In genomic region chr17:41578971-41579370, GRCh38 we compare ENCODE assay signal across 1 cellular context.
TF ChIP-seq lines count a peak whose summit lies in the region.

No MANE protein-coding gene starts in this region.

TF ChIP-seq in K562, 482 proteins besides CTCF, POLR2A, EP300 and RAD21:
- TF ChIP-seq, protein P1, sequence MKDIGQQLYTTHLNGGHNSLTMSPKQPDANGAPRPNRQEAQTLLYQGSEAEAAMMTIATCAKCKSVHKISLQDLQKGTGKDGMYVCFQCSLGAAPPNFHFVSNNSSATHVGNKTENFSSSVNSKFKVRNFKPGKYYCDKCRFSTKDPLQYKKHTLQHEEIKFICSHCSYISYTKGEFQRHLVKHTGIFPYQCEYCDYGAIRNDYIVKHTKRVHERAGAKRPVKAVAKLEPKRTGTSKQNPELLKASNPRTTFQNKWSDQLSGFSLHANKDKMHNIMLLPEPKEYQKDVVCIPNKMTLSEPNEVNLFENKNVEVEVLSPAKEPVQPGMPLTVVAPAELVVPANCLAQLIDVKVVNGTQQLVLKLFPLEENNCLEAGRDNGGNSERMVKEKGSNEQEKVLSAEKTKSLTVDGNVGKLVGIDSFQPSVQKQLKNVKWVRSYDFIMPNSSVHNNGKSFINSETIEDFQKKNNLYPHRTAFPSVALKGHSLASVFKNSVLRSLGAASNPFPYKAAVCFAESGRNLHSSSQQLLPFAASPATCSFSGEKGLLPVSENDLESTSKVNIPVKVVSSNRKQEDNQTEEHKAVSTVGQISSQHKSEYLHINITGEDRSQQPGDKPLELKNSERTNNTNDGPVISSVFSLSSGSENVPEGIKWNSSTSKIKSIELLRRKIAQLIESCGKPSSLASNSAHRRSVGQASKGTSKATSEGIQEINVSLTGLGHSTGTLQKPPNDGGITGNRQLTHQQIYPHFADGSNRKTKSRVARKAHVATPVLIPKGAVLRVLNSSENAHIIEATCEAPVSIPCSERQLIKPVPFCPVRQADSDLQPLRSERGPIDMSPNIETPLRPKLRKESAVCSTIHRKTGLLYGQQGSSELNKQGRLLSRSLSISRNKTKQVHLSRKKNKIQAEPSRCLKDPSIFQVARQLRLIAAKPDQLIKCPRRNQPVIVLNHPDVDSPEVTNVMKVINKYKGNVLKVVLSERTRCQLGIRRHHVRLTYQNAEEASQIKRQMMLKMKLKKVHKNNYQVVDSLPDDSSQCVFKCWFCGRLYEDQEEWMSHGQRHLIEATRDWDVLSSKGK (CRISPR knock-in tag; IDR thresholded peaks at IDR 0.05), result no peak
- no peak for TF ChIP-seq BRD9 (IDR thresholded peaks at IDR 0.05; ENCODE audit: low read depth, partially characterized antibody)
- TF ChIP-seq, protein P2, sequence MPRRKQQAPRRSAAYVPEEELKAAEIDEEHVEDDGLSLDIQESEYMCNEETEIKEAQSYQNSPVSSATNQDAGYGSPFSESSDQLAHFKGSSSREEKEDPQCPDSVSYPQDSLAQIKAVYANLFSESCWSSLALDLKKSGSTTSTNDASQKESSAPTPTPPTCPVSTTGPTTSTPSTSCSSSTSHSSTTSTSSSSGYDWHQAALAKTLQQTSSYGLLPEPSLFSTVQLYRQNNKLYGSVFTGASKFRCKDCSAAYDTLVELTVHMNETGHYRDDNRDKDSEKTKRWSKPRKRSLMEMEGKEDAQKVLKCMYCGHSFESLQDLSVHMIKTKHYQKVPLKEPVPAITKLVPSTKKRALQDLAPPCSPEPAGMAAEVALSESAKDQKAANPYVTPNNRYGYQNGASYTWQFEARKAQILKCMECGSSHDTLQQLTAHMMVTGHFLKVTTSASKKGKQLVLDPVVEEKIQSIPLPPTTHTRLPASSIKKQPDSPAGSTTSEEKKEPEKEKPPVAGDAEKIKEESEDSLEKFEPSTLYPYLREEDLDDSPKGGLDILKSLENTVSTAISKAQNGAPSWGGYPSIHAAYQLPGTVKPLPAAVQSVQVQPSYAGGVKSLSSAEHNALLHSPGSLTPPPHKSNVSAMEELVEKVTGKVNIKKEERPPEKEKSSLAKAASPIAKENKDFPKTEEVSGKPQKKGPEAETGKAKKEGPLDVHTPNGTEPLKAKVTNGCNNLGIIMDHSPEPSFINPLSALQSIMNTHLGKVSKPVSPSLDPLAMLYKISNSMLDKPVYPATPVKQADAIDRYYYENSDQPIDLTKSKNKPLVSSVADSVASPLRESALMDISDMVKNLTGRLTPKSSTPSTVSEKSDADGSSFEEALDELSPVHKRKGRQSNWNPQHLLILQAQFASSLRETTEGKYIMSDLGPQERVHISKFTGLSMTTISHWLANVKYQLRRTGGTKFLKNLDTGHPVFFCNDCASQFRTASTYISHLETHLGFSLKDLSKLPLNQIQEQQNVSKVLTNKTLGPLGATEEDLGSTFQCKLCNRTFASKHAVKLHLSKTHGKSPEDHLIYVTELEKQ (CRISPR knock-in tag; IDR thresholded peaks at IDR 0.05), result no peak
- TF ChIP-seq ZNF280A (IDR thresholded peaks at IDR 0.05; ENCODE audit: low read depth, partially characterized antibody), result no peak
- no peak for TF ChIP-seq CBX2 (IDR thresholded peaks at IDR 0.05; ENCODE audit: insufficient read depth, low read length, poor library complexity, severe bottlenecking)
- no peak for TF ChIP-seq NCOA4 (IDR thresholded peaks at IDR 0.05; ENCODE audit: partially characterized antibody)
- TF ChIP-seq, protein P3, sequence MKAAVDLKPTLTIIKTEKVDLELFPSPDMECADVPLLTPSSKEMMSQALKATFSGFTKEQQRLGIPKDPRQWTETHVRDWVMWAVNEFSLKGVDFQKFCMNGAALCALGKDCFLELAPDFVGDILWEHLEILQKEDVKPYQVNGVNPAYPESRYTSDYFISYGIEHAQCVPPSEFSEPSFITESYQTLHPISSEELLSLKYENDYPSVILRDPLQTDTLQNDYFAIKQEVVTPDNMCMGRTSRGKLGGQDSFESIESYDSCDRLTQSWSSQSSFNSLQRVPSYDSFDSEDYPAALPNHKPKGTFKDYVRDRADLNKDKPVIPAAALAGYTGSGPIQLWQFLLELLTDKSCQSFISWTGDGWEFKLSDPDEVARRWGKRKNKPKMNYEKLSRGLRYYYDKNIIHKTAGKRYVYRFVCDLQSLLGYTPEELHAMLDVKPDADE (conservative IDR thresholded peaks at IDR 0.05; ENCODE audit: control insufficient read depth, low read depth, low read length), result no peak
- no peak for TF ChIP-seq HNRNPK (IDR thresholded peaks at IDR 0.05; ENCODE audit: low read depth, low read length, poor library complexity, severe bottlenecking)
- TF ChIP-seq NEUROD1 (IDR thresholded peaks at IDR 0.05; ENCODE audit: borderline replicate concordance, low read depth, low read length, partially characterized antibody), result no peak
- no peak for TF ChIP-seq POLR2H (tag; IDR thresholded peaks at IDR 0.05; ENCODE audit: low read depth)
- no peak for TF ChIP-seq SREBF1 (IDR thresholded peaks at IDR 0.05; ENCODE audit: borderline replicate concordance, low read depth, low read length)
- TF ChIP-seq ZBTB1 (CRISPR knock-in tag; IDR thresholded peaks at IDR 0.05; ENCODE audit: borderline replicate concordance, low read depth), result no peak
- TF ChIP-seq, protein P4, sequence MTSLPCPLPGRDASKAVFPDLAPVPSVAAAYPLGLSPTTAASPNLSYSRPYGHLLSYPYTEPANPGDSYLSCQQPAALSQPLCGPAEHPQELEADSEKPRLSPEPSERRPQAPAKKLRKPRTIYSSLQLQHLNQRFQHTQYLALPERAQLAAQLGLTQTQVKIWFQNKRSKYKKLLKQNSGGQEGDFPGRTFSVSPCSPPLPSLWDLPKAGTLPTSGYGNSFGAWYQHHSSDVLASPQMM (CRISPR knock-in tag; IDR thresholded peaks at IDR 0.05), result no peak
- TF ChIP-seq JUNB (CRISPR knock-in tag; conservative IDR thresholded peaks at IDR 0.05), result no peak
- TF ChIP-seq HEY1 (CRISPR knock-in tag; IDR thresholded peaks at IDR 0.05; ENCODE audit: borderline replicate concordance), result no peak
